In the genomic region with DNA sequence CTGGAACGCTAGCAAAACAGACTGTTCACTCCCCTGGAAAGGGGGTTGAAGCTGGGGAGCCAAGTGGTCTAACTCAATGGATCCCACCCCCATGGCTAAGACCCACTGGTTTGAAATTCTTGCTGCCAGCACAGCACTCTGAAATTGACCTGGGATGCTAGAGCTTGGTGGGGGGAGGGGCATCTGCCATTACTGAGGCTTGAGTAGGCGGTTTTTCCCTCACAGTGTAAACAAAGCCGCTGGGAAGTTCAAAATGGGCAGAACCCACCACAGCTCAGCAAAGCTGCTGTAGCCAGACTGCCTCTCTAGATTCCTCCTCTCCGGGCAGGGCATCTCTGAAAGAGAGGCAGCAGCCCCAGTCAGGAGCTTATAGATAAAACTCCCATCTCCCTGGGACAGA, we compare ENCODE assay signal across 8 cellular contexts. TPM values are rescaled to one million over a fixed set of nuclear protein-coding genes. Genes with fewer than 3 reads are reported as not detected.
"Had no signal": no experiment of that assay in that cellular context is flagged by ENCODE, and none has a peak within 500 bp of the region (broad histone marks: within the 10 kb centered on the region; RNA-seq: fewer than 3 reads in every experiment).

No MANE protein-coding gene starts in this region.

RNA-seq across cellular contexts. Expression of a gene that starts 47.6 kb away (rescaled TPM):
- total RNA-seq: IMR-90, M059J, NCI-H460, OCI-LY7, PC-3, SK-MEL-5, T-cell had no signal
- polyA plus RNA-seq: IMR-90, SK-N-SH had no signal
